Comparison of ENCODE assay signal across 22 cellular contexts in genomic region chr6:15620616-15621015, GRCh38. TPM values are rescaled to one million over a fixed set of nuclear protein-coding genes. Genes with fewer than 3 reads are reported as not detected.
DNase-seq lines count a peak whose midpoint lies in the region; ATAC-seq and TF ChIP-seq lines count a peak whose summit lies in the region.
"Had no signal": no experiment of that assay in that cellular context is flagged by ENCODE, and none has a peak within 500 bp of the region (broad histone marks: within the 10 kb centered on the region; RNA-seq: fewer than 3 reads in every experiment).

No MANE protein-coding gene starts in this region.

- TF ChIP-seq CTCF in glutamatergic neuron (IDR thresholded peaks at IDR 0.05; ENCODE audit: partially characterized antibody, unreplicated experiment), result no peak

- peaks cover 41% of the 10 kb centered on the region for H3K4me1 Mint-ChIP-seq in glutamatergic neuron (ENCODE audit: low read depth, unreplicated experiment)

- peaks cover 3% of the 10 kb centered on the region for H3K27me3 Mint-ChIP-seq in glutamatergic neuron (ENCODE audit: unreplicated experiment)
- H3K27me3 Mint-ChIP-seq: activated CD4-positive, alpha-beta memory T cell treated with anti-CD3 and anti-CD28 coated beads for 36 hours; T-cell had no signal

- ATAC-seq in left ventricle myocardium superior, result peak; percentile 49
- no peak for ATAC-seq in HG03025 (IDR thresholded peaks at IDR 0.05; ENCODE audit: low FRiP score, unreplicated experiment)
- ATAC-seq: gastroesophageal sphincter, left lobe of liver, mucosa of descending colon, T-cell had no signal

- H3K4me3 Mint-ChIP-seq in glutamatergic neuron (ENCODE audit: unreplicated experiment), result no peak overlapping the region
- H3K4me3 Mint-ChIP-seq: activated CD4-positive, alpha-beta memory T cell treated with anti-CD3 and anti-CD28 coated beads for 36 hours; neural crest cell; T-cell had no signal

- H3K9me3 Mint-ChIP-seq in glutamatergic neuron (ENCODE audit: unreplicated experiment), result no peaks in the 10 kb centered on the region
- H3K9me3 Mint-ChIP-seq: activated CD4-positive, alpha-beta memory T cell treated with anti-CD3 and anti-CD28 coated beads for 36 hours; neural crest cell; T-cell had no signal

- DNase-seq in DMS79 treated with DMSO at 0.1 percent for 48 hours (lab: John Stamatoyannopoulos, UW) (peak; percentile 24), NCI-H2029 treated with DMSO at 0.1 percent for 48 hours (lab: John Stamatoyannopoulos, UW) (peak; percentile 20), NCI-H82 treated with DMSO at 0.1 percent for 48 hours (lab: John Stamatoyannopoulos, UW; ENCODE audit: unreplicated experiment) (peak; percentile 93), left ventricle myocardium superior (no peak), glutamatergic neuron (no peak), T-helper 1 cell (no peak)
- DNase-seq: activated CD4-positive, alpha-beta memory T cell treated with anti-CD3 and anti-CD28 coated beads for 36 hours; activated gamma-delta T cell treated with Interleukin-2 at 50 U/mL for 16 hours; activated T-cell treated with anti-CD3 and anti-CD28 coated beads for 4 hours; HCEC 1CT; IMR-90; MG63; mucosa of descending colon; psoas muscle; stimulated activated CD4-positive, alpha-beta T cell treated with anti-CD3 and anti-CD28 coated beads, Interleukin-4, amount 100 ng/mL, for 24 hours; stomach; T-cell; upper lobe of left lung had no signal

- no peak overlapping the region for H3K27ac Mint-ChIP-seq in glutamatergic neuron (ENCODE audit: unreplicated experiment)
- H3K27ac Mint-ChIP-seq: activated CD4-positive, alpha-beta memory T cell treated with anti-CD3 and anti-CD28 coated beads for 36 hours; T-cell had no signal

- intact Hi-C loops in left ventricle myocardium superior (cut with micrococcal nuclease), result loop anchor here (10.0 kb wide), 1 partner anchor 116 kb away; no protein-coding TSS in a partner anchor

- no peaks in the 10 kb centered on the region for H3K36me3 Mint-ChIP-seq in glutamatergic neuron (ENCODE audit: unreplicated experiment)

RNA-seq across cellular contexts. Expression of gene DTNBP1, which starts 42.2 kb away (rescaled TPM):
- total RNA-seq in left ventricle myocardium superior (27.0 TPM), glutamatergic neuron (ENCODE audit: unreplicated experiment) (13.2 TPM)

Comparison
In these comparisons a context has a peak if more than half of its experiments do, and no peak if none do; other contexts are left out.
1. DNase-seq: peak in DMS79 treated with DMSO at 0.1 percent for 48 hours (single experiment), NCI-H2029 treated with DMSO at 0.1 percent for 48 hours (single experiment) and NCI-H82 treated with DMSO at 0.1 percent for 48 hours (single experiment); none in left ventricle myocardium superior (single experiment), glutamatergic neuron (single experiment) and T-helper 1 cell (0 of 5).